Comparison of ENCODE assay signal across 22 cellular contexts in the genomic region with DNA sequence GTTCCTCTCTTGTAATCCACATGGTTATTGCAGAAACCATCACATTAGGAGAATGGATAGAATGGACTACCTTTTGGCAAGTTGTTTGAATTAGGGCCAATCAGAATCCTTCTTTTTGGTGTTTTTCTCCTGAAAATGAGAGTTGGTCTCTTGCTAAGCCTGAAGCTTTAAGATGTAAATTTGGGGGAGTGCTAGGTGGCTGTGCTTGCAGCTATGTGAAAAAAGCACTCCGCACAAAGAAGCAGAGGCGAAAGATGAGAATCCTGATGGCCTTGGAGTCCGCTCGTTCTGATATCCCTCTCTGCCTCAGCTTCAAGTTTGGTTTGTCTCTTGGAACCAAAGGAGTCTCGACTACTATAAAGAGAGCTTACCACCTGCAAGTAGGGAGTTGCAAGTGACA.
DNase-seq lines count a peak whose midpoint lies in the region; ATAC-seq and TF ChIP-seq lines count a peak whose summit lies in the region.
"Had no signal": no experiment of that assay in that cellular context is flagged by ENCODE, and none has a peak within 500 bp of the region (broad histone marks: within the 10 kb centered on the region; RNA-seq: fewer than 3 reads in every experiment).

No MANE protein-coding gene starts in this region.

- H3K14ac ChIP-seq in trophoblast cell (ENCODE audit: low read length) = no peak overlapping the region

- WGBS in ectodermal cell, 2 experiments = 43 to 56% methylated on average over 4 to 5 of the region's 5 CpGs
- no CpG with 5 or more reads among the region's 5 CpGs for WGBS in trophoblast cell (ENCODE audit: extremely low coverage, insufficient coverage, insufficient read length)

- peak overlapping the region; percentile 19 for H3K4me2 ChIP-seq in trophoblast cell (ENCODE audit: low read length)
- H3K4me2 ChIP-seq: BLaER1 treated with 17β-estradiol and CSF1 and Interleukin-3, amounts not matched to agents 10 nM and 100 nM had no signal

- H3K27ac ChIP-seq in cardiac muscle cell (peak overlapping the region; percentile 51), ectodermal cell (ENCODE audit: insufficient read depth, low read depth, low read length, poor library complexity, severe bottlenecking) (peak overlapping the region; percentile 21), iPS-18a (ENCODE audit: low read length) (peak overlapping the region; percentile 26), trophoblast cell (ENCODE audit: low read depth, low read length) (no peak overlapping the region), dorsolateral prefrontal cortex (no peak overlapping the region)
- H3K27ac ChIP-seq: BLaER1 treated with 17β-estradiol and CSF1 and Interleukin-3, amounts not matched to agents 10 nM and 100 nM; RWPE1; SK-N-MC had no signal

- no peak overlapping the region for H2BK12ac ChIP-seq in trophoblast cell (ENCODE audit: low read length)

- TF ChIP-seq CTCF in cardiac muscle cell (IDR thresholded peaks at IDR 0.05; ENCODE audit: low read depth, low read length) (no peak), dorsolateral prefrontal cortex (IDR thresholded peaks at IDR 0.05 in 54 of 56, conservative IDR thresholded peaks at IDR 0.05 in 2 of 56; ENCODE audit: low read depth in 1 of 56, partially characterized antibody in 56 of 56) (no peak)

- H3K18ac ChIP-seq in trophoblast cell (ENCODE audit: low read length) = no peak overlapping the region

- in situ Hi-C loops in KBM-7 (cut with MboI; ENCODE audit: low pct_unique_long_range_greater_than_20kb, low sequenced_read_pairs) = no loop called here

- H4K8ac ChIP-seq in trophoblast cell (ENCODE audit: low read depth, low read length) = no peak overlapping the region

- H3K4me3 ChIP-seq in cardiac muscle cell = no peak overlapping the region
- no peak overlapping the region for H3K4me3 ChIP-seq in ectodermal cell (ENCODE audit: insufficient read depth, low read depth, low read length)
- H3K4me3 ChIP-seq in iPS-18a (ENCODE audit: low read length) = peak overlapping the region; percentile 21
- no peak overlapping the region for H3K4me3 ChIP-seq in trophoblast cell (ENCODE audit: low read depth, low read length)
- H3K4me3 ChIP-seq in dorsolateral prefrontal cortex = no peak overlapping the region
- H3K4me3 ChIP-seq: BLaER1 treated with 17β-estradiol and CSF1 and Interleukin-3, amounts not matched to agents 10 nM and 100 nM; SK-N-MC had no signal

- H3K4me1 ChIP-seq in cardiac muscle cell (ENCODE audit: low read depth) = no peaks in the 10 kb centered on the region
- peaks cover 7% of the 10 kb centered on the region for H3K4me1 ChIP-seq in ectodermal cell (ENCODE audit: control insufficient read depth, insufficient read depth, low read length)
- H3K4me1 ChIP-seq in iPS-18a (ENCODE audit: control insufficient read depth, low read depth, low read length) = peaks cover 18% of the 10 kb centered on the region
- peaks cover 9 to 11% of the 10 kb centered on the region in 2 experiments for H3K4me1 ChIP-seq in trophoblast cell (ENCODE audit: control insufficient read depth in 1 of 2, insufficient read depth in 2 of 2, low read length in 2 of 2)
- H3K4me1 ChIP-seq: BLaER1 treated with 17β-estradiol and CSF1 and Interleukin-3, amounts not matched to agents 10 nM and 100 nM had no signal

- no peaks in the 10 kb centered on the region for H3K36me3 ChIP-seq in cardiac muscle cell
- H3K36me3 ChIP-seq in ectodermal cell (ENCODE audit: control insufficient read depth, insufficient read depth, low read length) = peaks cover 8% of the 10 kb centered on the region
- H3K36me3 ChIP-seq in iPS-18a (ENCODE audit: control insufficient read depth, low read depth, low read length) = no peaks in the 10 kb centered on the region
- peaks cover 0 to 1% of the 10 kb centered on the region in 2 experiments for H3K36me3 ChIP-seq in trophoblast cell (ENCODE audit: control insufficient read depth in 1 of 2, insufficient read depth in 2 of 2, low read length in 2 of 2)

- no peak overlapping the region for H3K23ac ChIP-seq in trophoblast cell (ENCODE audit: low read length)

- no peaks in the 10 kb centered on the region for H3K9me3 ChIP-seq in cardiac muscle cell (ENCODE audit: low read depth)
- H3K9me3 ChIP-seq in ectodermal cell (ENCODE audit: control insufficient read depth, low read length) = no peaks in the 10 kb centered on the region
- no peaks in the 10 kb centered on the region for H3K9me3 ChIP-seq in iPS-18a (ENCODE audit: control insufficient read depth, low read depth, low read length)
- H3K9me3 ChIP-seq in trophoblast cell (ENCODE audit: insufficient read depth, low read depth, low read length) = no peaks in the 10 kb centered on the region

- H3K4ac ChIP-seq in trophoblast cell (ENCODE audit: low read depth, low read length) = no peak overlapping the region

- ATAC-seq in left ventricle myocardium superior = no peak
- ATAC-seq: CD8-positive, alpha-beta T cell had no signal

- no peaks in the 10 kb centered on the region for H3K79me1 ChIP-seq in trophoblast cell (ENCODE audit: low read length)

- H3K9ac ChIP-seq in iPS-18a (ENCODE audit: low read length) (no peak overlapping the region), trophoblast cell (ENCODE audit: low read length) (no peak overlapping the region)
- H3K9ac ChIP-seq: BLaER1 treated with 17β-estradiol and CSF1 and Interleukin-3, amounts not matched to agents 10 nM and 100 nM had no signal

- H2BK120ac ChIP-seq in trophoblast cell (ENCODE audit: insufficient read depth, low read length, poor library complexity) = no peak overlapping the region

- no peak overlapping the region for H2AFZ ChIP-seq in trophoblast cell (ENCODE audit: insufficient read depth, low read length, poor library complexity)

- H2AK5ac ChIP-seq in trophoblast cell (ENCODE audit: low read length) = no peak overlapping the region

- DNase-seq in cardiac muscle cell (ENCODE audit: low read depth in 1 of 2, low spot score in 1 of 2) (no peak), left ventricle myocardium superior (no peak), trophoblast cell (no peak), dorsolateral prefrontal cortex (no peak), KBM-7 (no peak), putamen (ENCODE audit: low spot score) (no peak)
- DNase-seq: 8988T; CD8-positive, alpha-beta T cell; EL; GOT3; KG1; NCI-H1105 treated with DMSO at 0.1 percent for 48 hours; NCI-H2029 treated with DMSO at 0.1 percent for 48 hours; NCI-H226; NCI-H510A treated with DMSO at 0.1 percent for 48 hours; NCI-H748 treated with DMSO at 0.1 percent for 48 hours; SHP77 treated with DMSO at 0.1 percent for 48 hours had no signal

- no peak overlapping the region for H2BK5ac ChIP-seq in trophoblast cell (ENCODE audit: low read depth, low read length, poor library complexity)

- no peaks in the 10 kb centered on the region for H3K27me3 ChIP-seq in cardiac muscle cell
- no peaks in the 10 kb centered on the region for H3K27me3 ChIP-seq in ectodermal cell (ENCODE audit: control insufficient read depth, insufficient read depth, low read length, poor library complexity, severe bottlenecking)
- no peaks in the 10 kb centered on the region for H3K27me3 ChIP-seq in iPS-18a (ENCODE audit: control insufficient read depth, insufficient read depth, low read length)
- H3K27me3 ChIP-seq in trophoblast cell (ENCODE audit: insufficient read depth, low read length) = no peaks in the 10 kb centered on the region
- no peaks in the 10 kb centered on the region for H3K27me3 ChIP-seq in dorsolateral prefrontal cortex
- H3K27me3 ChIP-seq: BLaER1 treated with 17β-estradiol and CSF1 and Interleukin-3, amounts not matched to agents 10 nM and 100 nM had no signal

- H3K79me2 ChIP-seq in trophoblast cell (ENCODE audit: control insufficient read depth, insufficient read depth, low read length, poor library complexity) = no peaks in the 10 kb centered on the region

- no peak overlapping the region for H4K12ac ChIP-seq in trophoblast cell (ENCODE audit: low read depth, low read length)

- no peak overlapping the region for H4K91ac ChIP-seq in trophoblast cell (ENCODE audit: low read depth, low read length)

- intact Hi-C loops in left ventricle myocardium superior (cut with micrococcal nuclease) (no loop called here), dorsolateral prefrontal cortex (cut with DNase I) (no loop called here)

Comparison
In these comparisons a context has a peak if more than half of its experiments do, and no peak if none do; other contexts are left out.
1. H3K27ac ChIP-seq: peak in cardiac muscle cell (single experiment), ectodermal cell (single experiment) and iPS-18a (single experiment); none in trophoblast cell (single experiment) and dorsolateral prefrontal cortex (0 of 59).